Comparison of ENCODE assay signal across 13 cellular contexts in the genomic region with DNA sequence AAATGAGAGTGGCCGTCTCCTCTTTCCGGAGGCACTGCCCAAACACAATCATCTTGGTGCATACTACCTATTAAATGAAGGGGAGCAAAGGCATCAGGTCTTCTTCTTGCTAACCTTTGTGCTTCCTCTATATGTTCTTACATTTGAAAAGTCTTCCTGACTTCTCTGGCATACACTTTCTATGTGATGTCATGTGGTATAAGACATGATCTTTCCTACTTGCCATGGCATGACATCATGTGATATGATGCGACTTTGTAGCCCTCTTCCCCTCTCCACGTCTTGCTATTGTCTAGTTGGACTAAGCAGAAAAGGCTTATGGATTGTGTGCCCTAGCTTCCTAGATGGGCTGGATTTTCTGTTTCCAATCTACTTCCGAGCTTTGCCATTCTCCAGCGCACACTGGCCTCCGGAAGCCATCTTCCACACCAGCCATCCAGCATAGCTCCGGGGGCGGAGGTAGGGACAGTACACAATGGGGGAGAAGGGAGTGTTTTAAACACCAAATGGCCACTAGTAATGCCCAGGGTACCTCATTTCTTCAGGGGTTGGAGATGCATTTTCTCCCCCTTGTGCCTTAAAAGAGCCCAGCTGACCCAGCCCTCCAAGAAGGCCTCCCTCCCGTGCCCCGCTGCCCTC.
"Had no signal": no experiment of that assay in that cellular context is flagged by ENCODE, and none has a peak within 500 bp of the region (broad histone marks: within the 10 kb centered on the region; RNA-seq: fewer than 3 reads in every experiment).

No MANE protein-coding gene starts in this region.

- H3K36me3 ChIP-seq: cardiac muscle cell, gastroesophageal sphincter, heart right ventricle had no signal

- ATAC-seq: activated CD8-positive, alpha-beta T cell treated with anti-CD3 and anti-CD28 coated beads, Interleukin-2, amount 10 ng/mL, durations not matched to agents 7 days and 5 days; stimulated activated memory B cell treated with anti-CD40 and anti-IgM and Interleukin-4, amounts not matched to agents 10 μg/mL and 1 μg/mL and 100 μg/mL, for 72 hours had no signal

- H3K4me3 Mint-ChIP-seq: activated CD4-positive, alpha-beta T cell treated with anti-CD3 and anti-CD28 coated beads, Interleukin-2, amount 10 ng/mL, durations not matched to agents 24 days and 14 days; activated CD8-positive, alpha-beta T cell treated with anti-CD3 and anti-CD28 coated beads, Interleukin-2, amount 10 ng/mL, durations not matched to agents 7 days and 5 days; naive B cell; stimulated activated memory B cell treated with anti-CD40 and anti-IgM and Interleukin-4, amounts not matched to agents 10 μg/mL and 1 μg/mL and 100 μg/mL, for 72 hours; T-helper 2 cell treated with Interferon-gamma antibody and Interleukin-4, amounts not matched to agents 5 μg/mL and 100 μg/mL, for 36 hours had no signal

- H3K4me3 ChIP-seq: cardiac muscle cell, gastroesophageal sphincter, heart right ventricle had no signal

- H3K9me3 Mint-ChIP-seq: naive B cell; T-helper 2 cell treated with Interferon-gamma antibody and Interleukin-4, amounts not matched to agents 5 μg/mL and 100 μg/mL, for 36 hours had no signal

- H3K27ac ChIP-seq: cardiac muscle cell, gastroesophageal sphincter had no signal

- DNase-seq: activated CD4-positive, alpha-beta T cell treated with anti-CD3 and anti-CD28 coated beads, Interleukin-2, amount 10 ng/mL, durations not matched to agents 24 days and 14 days; activated CD4-positive, CD25-positive, alpha-beta regulatory T cell; activated CD8-positive, alpha-beta memory T cell treated with anti-CD3 and anti-CD28 coated beads, Interleukin-2, amount 50 U/mL, for 48 hours; activated CD8-positive, alpha-beta T cell treated with anti-CD3 and anti-CD28 coated beads, Interleukin-2, amount 10 ng/mL, durations not matched to agents 7 days and 5 days; mammary epithelial cell; naive B cell; retina had no signal

- H3K27me3 Mint-ChIP-seq: activated CD4-positive, alpha-beta T cell treated with anti-CD3 and anti-CD28 coated beads, Interleukin-2, amount 10 ng/mL, durations not matched to agents 24 days and 14 days; naive B cell; stimulated activated memory B cell treated with anti-CD40 and anti-IgM and Interleukin-4, amounts not matched to agents 10 μg/mL and 1 μg/mL and 100 μg/mL, for 72 hours had no signal

- H3K27me3 ChIP-seq: cardiac muscle cell, gastroesophageal sphincter, heart right ventricle had no signal

- FAIRE-seq: endometrium had no signal

- H3K9me3 ChIP-seq: gastroesophageal sphincter, heart right ventricle had no signal

- H3K27ac Mint-ChIP-seq: activated CD4-positive, alpha-beta T cell treated with anti-CD3 and anti-CD28 coated beads, Interleukin-2, amount 10 ng/mL, durations not matched to agents 24 days and 14 days; activated CD8-positive, alpha-beta T cell treated with anti-CD3 and anti-CD28 coated beads, Interleukin-2, amount 10 ng/mL, durations not matched to agents 7 days and 5 days; stimulated activated memory B cell treated with anti-CD40 and anti-IgM and Interleukin-4, amounts not matched to agents 10 μg/mL and 1 μg/mL and 100 μg/mL, for 72 hours; T-helper 2 cell treated with Interferon-gamma antibody and Interleukin-4, amounts not matched to agents 5 μg/mL and 100 μg/mL, for 36 hours had no signal
